ENCODE assay signal across 30 cellular contexts in genomic region chr19:6686628-6686975, GRCh38. TPM values are rescaled to one million over a fixed set of nuclear protein-coding genes. Genes with fewer than 3 reads are reported as not detected.
"Had no signal": no experiment of that assay in that cellular context is flagged by ENCODE, and none has a peak within 500 bp of the region (broad histone marks: within the 10 kb centered on the region; RNA-seq: fewer than 3 reads in every experiment).

No MANE protein-coding gene starts in this region.

- H3K27me3 ChIP-seq: ascending aorta, body of pancreas, SJCRH30 had no signal

- ATAC-seq: body of pancreas, Panc1, Right ventricle myocardium inferior had no signal

- H3K27me3 Mint-ChIP-seq: activated CD4-positive, alpha-beta memory T cell treated with anti-CD3 and anti-CD28 coated beads for 36 hours; activated T-helper 17 cell treated with anti-CD3 and anti-CD28 coated beads, Interleukin-2, amount 50 U/mL, for 72 hours; central memory CD8-positive, alpha-beta T cell had no signal

- H3K36me3 Mint-ChIP-seq: activated CD4-positive, alpha-beta memory T cell treated with anti-CD3 and anti-CD28 coated beads for 36 hours; activated naive CD4-positive, alpha-beta T cell treated with anti-CD3 and anti-CD28 coated beads, Interleukin-2, amount 10 ng/mL, durations not matched to agents 7 days and 5 days had no signal

- H3K27ac ChIP-seq: ascending aorta, body of pancreas, SJCRH30, VCaP had no signal

- H3K9me3 ChIP-seq: ascending aorta, body of pancreas, SJCRH30, SK-N-SH had no signal

- H3K9me3 Mint-ChIP-seq: activated CD4-positive, alpha-beta memory T cell treated with anti-CD3 and anti-CD28 coated beads for 36 hours; activated T-cell treated with anti-CD3 and anti-CD28 coated beads, Interleukin-2, amount 50 U/mL, for 4 hours; activated T-helper 17 cell treated with anti-CD3 and anti-CD28 coated beads, Interleukin-2, amount 50 U/mL, for 72 hours; central memory CD8-positive, alpha-beta T cell had no signal

- DNase-seq: activated CD4-positive, alpha-beta memory T cell treated with anti-CD3 and anti-CD28 coated beads for 36 hours; activated CD4-positive, alpha-beta T cell treated with anti-CD3 and anti-CD28 coated beads, Interleukin-2, amount 10 ng/mL, durations not matched to agents 7 days and 5 days; activated CD4-positive, CD25-positive, alpha-beta regulatory T cell; activated CD8-positive, alpha-beta memory T cell treated with anti-CD3 and anti-CD28 coated beads for 24 hours; activated gamma-delta T cell treated with Interleukin-2 at 50 U/mL for 16 hours; activated naive CD4-positive, alpha-beta T cell treated with anti-CD3 and anti-CD28 coated beads, Interleukin-2, amount 10 ng/mL, durations not matched to agents 7 days and 5 days; activated naive CD8-positive, alpha-beta T cell treated with anti-CD3 and anti-CD28 coated beads, Interleukin-2, amount 10 ng/mL, durations not matched to agents 7 days and 5 days; activated T-cell treated with anti-CD3 and anti-CD28 coated beads, Interleukin-2, amount 50 U/mL, for 4 hours; body of pancreas; Karpas-422; MM.1S; NCI-H1105; NCI-H1436; NCI-H1694 treated with DMSO at 0.1 percent for 48 hours; NCI-H2029 treated with DMSO at 0.1 percent for 48 hours; NCI-H345; NCI-H510A; NCI-H526 treated with DMSO at 0.1 percent for 48 hours; NCI-H82; OCI-M1; RPMI8226; SJCRH30; SK-N-SH; T-helper 1 cell had no signal

- H3K4me1 Mint-ChIP-seq: activated CD4-positive, alpha-beta T cell treated with anti-CD3 and anti-CD28 coated beads, Interleukin-2, amount 10 ng/mL, durations not matched to agents 7 days and 5 days; activated naive CD4-positive, alpha-beta T cell treated with anti-CD3 and anti-CD28 coated beads, Interleukin-2, amount 10 ng/mL, durations not matched to agents 7 days and 5 days; central memory CD8-positive, alpha-beta T cell had no signal

- H3K4me3 ChIP-seq: ascending aorta, body of pancreas, SJCRH30 had no signal

- H3K9ac ChIP-seq: SK-N-SH had no signal

- H3K4me3 Mint-ChIP-seq: activated CD4-positive, alpha-beta memory T cell treated with anti-CD3 and anti-CD28 coated beads for 36 hours; activated CD4-positive, alpha-beta T cell treated with anti-CD3 and anti-CD28 coated beads, Interleukin-2, amount 10 ng/mL, durations not matched to agents 7 days and 5 days; activated naive CD4-positive, alpha-beta T cell treated with anti-CD3 and anti-CD28 coated beads, Interleukin-2, amount 10 ng/mL, durations not matched to agents 7 days and 5 days; activated naive CD8-positive, alpha-beta T cell treated with anti-CD3 and anti-CD28 coated beads, Interleukin-2, amount 10 ng/mL, durations not matched to agents 7 days and 5 days; activated T-cell treated with anti-CD3 and anti-CD28 coated beads, Interleukin-2, amount 50 U/mL, for 4 hours; activated T-helper 17 cell treated with anti-CD3 and anti-CD28 coated beads, Interleukin-2, amount 50 U/mL, for 72 hours; central memory CD8-positive, alpha-beta T cell had no signal

- H3K4me2 ChIP-seq: SK-N-SH had no signal

- H3K36me3 ChIP-seq: ascending aorta, SJCRH30 had no signal

- H3K4me1 ChIP-seq: ascending aorta, body of pancreas, SJCRH30 had no signal

- H3K27ac Mint-ChIP-seq: activated CD4-positive, alpha-beta T cell treated with anti-CD3 and anti-CD28 coated beads, Interleukin-2, amount 10 ng/mL, durations not matched to agents 7 days and 5 days; activated naive CD4-positive, alpha-beta T cell treated with anti-CD3 and anti-CD28 coated beads, Interleukin-2, amount 10 ng/mL, durations not matched to agents 7 days and 5 days; activated naive CD8-positive, alpha-beta T cell treated with anti-CD3 and anti-CD28 coated beads, Interleukin-2, amount 10 ng/mL, durations not matched to agents 7 days and 5 days; activated T-helper 17 cell treated with anti-CD3 and anti-CD28 coated beads, Interleukin-2, amount 50 U/mL, for 72 hours had no signal

RNA-seq across cellular contexts. Expression of gene TNFSF14, which starts 16.6 kb away (rescaled TPM):
- total RNA-seq: SJCRH30 had no signal

RNA-seq across cellular contexts. Expression of gene C3, which starts 33.8 kb away (rescaled TPM):
- total RNA-seq: activated CD4-positive, alpha-beta T cell treated with anti-CD3 and anti-CD28 coated beads, Interleukin-2, amount 10 ng/mL, durations not matched to agents 7 days and 5 days; SJCRH30 had no signal
